In genomic region chr2:230449901-230450467, GRCh38 we compare ENCODE assay signal across 28 cellular contexts. TPM values are rescaled to one million over a fixed set of nuclear protein-coding genes. Genes with fewer than 3 reads are reported as not detected.
DNase-seq lines count a peak whose midpoint lies in the region; ATAC-seq, FAIRE-seq and TF ChIP-seq lines count a peak whose summit lies in the region.
"Had no signal": no experiment of that assay in that cellular context is flagged by ENCODE, and none has a peak within 500 bp of the region (broad histone marks: within the 10 kb centered on the region; RNA-seq: fewer than 3 reads in every experiment).

No MANE protein-coding gene starts in this region.

- no peak for ATAC-seq in naive thymus-derived CD8-positive, alpha-beta T cell
- ATAC-seq: activated CD4-positive, alpha-beta T cell treated with anti-CD3 and anti-CD28 coated beads for 36 hours; activated CD8-positive, alpha-beta memory T cell treated with anti-CD3 and anti-CD28 coated beads, Interleukin-2, amount 10 ng/mL, durations not matched to agents 7 days and 5 days; effector memory CD8-positive, alpha-beta T cell; right cardiac atrium had no signal

- H3K4me3 ChIP-seq in lower leg skin (ENCODE audit: low read depth, poor library complexity, severe bottlenecking): no peak overlapping the region
- H3K4me3 ChIP-seq: HAP-1, MG63, neural progenitor cell, SJSA1, suprapubic skin had no signal

- H3K27ac Mint-ChIP-seq in T-helper 2 cell treated with Interferon-gamma antibody and Interleukin-4, amounts not matched to agents 5 μg/mL and 100 μg/mL, for 36 hours: peak overlapping the region; percentile 14
- peak overlapping the region; percentile 1 for H3K27ac Mint-ChIP-seq in activated T-helper 1 cell treated with anti-CD3 and anti-CD28 coated beads, Interleukin-12 subunit alpha, Interleukin-12 subunit beta, Interleukin-2, Interleukin-4 antibody, amounts not matched to agents 30 ng/mL and 10 ng/mL and 1 ng/mL, durations not matched to agents 14 hours and 24 hours and 36 hours
- H3K27ac Mint-ChIP-seq in naive thymus-derived CD8-positive, alpha-beta T cell: peak overlapping the region in 7 of 10 donors; percentile 20 to 88 (median 54)
- H3K27ac Mint-ChIP-seq: neural progenitor cell had no signal

- no peaks in the 10 kb centered on the region for H3K27me3 Mint-ChIP-seq in T-helper 2 cell treated with Interferon-gamma antibody and Interleukin-4, amounts not matched to agents 5 μg/mL and 100 μg/mL, for 36 hours (ENCODE audit: low read depth)
- no peaks in the 10 kb centered on the region for H3K27me3 Mint-ChIP-seq in activated T-helper 1 cell treated with anti-CD3 and anti-CD28 coated beads, Interleukin-12 subunit alpha, Interleukin-12 subunit beta, Interleukin-2, Interleukin-4 antibody, amounts not matched to agents 30 ng/mL and 10 ng/mL and 1 ng/mL, durations not matched to agents 14 hours and 24 hours and 36 hours (ENCODE audit: insufficient read depth)
- H3K27me3 Mint-ChIP-seq in naive thymus-derived CD8-positive, alpha-beta T cell: no peaks in the 10 kb centered on the region
- H3K27me3 Mint-ChIP-seq: activated CD4-positive, alpha-beta T cell treated with anti-CD3 and anti-CD28 coated beads for 36 hours; activated CD8-positive, alpha-beta memory T cell treated with anti-CD3 and anti-CD28 coated beads, Interleukin-2, amount 10 ng/mL, durations not matched to agents 7 days and 5 days; activated naive CD4-positive, alpha-beta T cell treated with anti-CD3 and anti-CD28 coated beads, Interleukin-2, amount 10 ng/mL, durations not matched to agents 7 days and 5 days; effector memory CD8-positive, alpha-beta T cell had no signal

- FAIRE-seq in GM18507 (lab: Jason Lieb, UNC): peak; percentile 59
- FAIRE-seq: kidney had no signal

- H3K36me3 Mint-ChIP-seq in T-helper 2 cell treated with Interferon-gamma antibody and Interleukin-4, amounts not matched to agents 5 μg/mL and 100 μg/mL, for 36 hours (ENCODE audit: low read depth): peaks cover 86% of the 10 kb centered on the region
- peaks cover 70% of the 10 kb centered on the region for H3K36me3 Mint-ChIP-seq in activated T-helper 1 cell treated with anti-CD3 and anti-CD28 coated beads, Interleukin-12 subunit alpha, Interleukin-12 subunit beta, Interleukin-2, Interleukin-4 antibody, amounts not matched to agents 30 ng/mL and 10 ng/mL and 1 ng/mL, durations not matched to agents 14 hours and 24 hours and 36 hours (ENCODE audit: low read depth)
- peaks cover 46 to 93% (median 84%) of the 10 kb centered on the region in 3 donors for H3K36me3 Mint-ChIP-seq in naive thymus-derived CD8-positive, alpha-beta T cell
- H3K36me3 Mint-ChIP-seq: neural progenitor cell had no signal

- no peak for TF ChIP-seq CTCF in lower leg skin (IDR thresholded peaks at IDR 0.05)

- POLR2A ChIA-PET in naive thymus-derived CD8-positive, alpha-beta T cell (lab: Charles Lee): interaction anchor here (0.6 kb wide), 1 partner anchor 60 kb away, joined by 4 read pairs; no protein-coding TSS in a partner anchor

- H3K4me1 Mint-ChIP-seq in T-helper 2 cell treated with Interferon-gamma antibody and Interleukin-4, amounts not matched to agents 5 μg/mL and 100 μg/mL, for 36 hours (ENCODE audit: low read depth): peaks cover 59% of the 10 kb centered on the region
- peaks cover 77% of the 10 kb centered on the region for H3K4me1 Mint-ChIP-seq in activated T-helper 1 cell treated with anti-CD3 and anti-CD28 coated beads, Interleukin-12 subunit alpha, Interleukin-12 subunit beta, Interleukin-2, Interleukin-4 antibody, amounts not matched to agents 30 ng/mL and 10 ng/mL and 1 ng/mL, durations not matched to agents 14 hours and 24 hours and 36 hours (ENCODE audit: low read depth)
- H3K4me1 Mint-ChIP-seq in naive thymus-derived CD8-positive, alpha-beta T cell: peaks cover 41 to 93% (median 70%) of the 10 kb centered on the region in 4 donors
- H3K4me1 Mint-ChIP-seq: neural progenitor cell had no signal

- WGBS in lower leg skin, 2 donors: 90 to 94% methylated on average over 6 of the region's 6 CpGs

- no peak for DNase-seq in T-helper 2 cell treated with Interferon-gamma antibody and Interleukin-4, amounts not matched to agents 5 μg/mL and 100 μg/mL, for 36 hours (ENCODE audit: low spot score)
- DNase-seq in T-helper 2 cell (no peak), GM18507 (ENCODE audit: extremely low spot score, insufficient read length, low read depth) (no peak), SIG-M5 treated with dmso at 0.1 percent for 504 hours (lab: John Stamatoyannopoulos, UW; ENCODE audit: unreplicated experiment) (no peak), NCI-H748 treated with DMSO at 0.1 percent for 48 hours (lab: John Stamatoyannopoulos, UW) (no peak), lower leg skin (ENCODE audit: low spot score in 2 of 2) (no peak)
- DNase-seq in activated T-helper 1 cell treated with anti-CD3 and anti-CD28 coated beads, Interleukin-12 subunit alpha, Interleukin-12 subunit beta, Interleukin-2, Interleukin-4 antibody, amounts not matched to agents 30 ng/mL and 10 ng/mL and 1 ng/mL, durations not matched to agents 14 hours and 24 hours and 36 hours (ENCODE audit: low spot score): no peak
- no peak for DNase-seq in naive thymus-derived CD8-positive, alpha-beta T cell
- DNase-seq: activated CD4-positive, alpha-beta T cell treated with anti-CD3 and anti-CD28 coated beads for 36 hours; activated CD8-positive, alpha-beta memory T cell treated with anti-CD3 and anti-CD28 coated beads, Interleukin-2, amount 10 ng/mL, durations not matched to agents 7 days and 5 days; activated naive CD4-positive, alpha-beta T cell treated with anti-CD3 and anti-CD28 coated beads, Interleukin-2, amount 10 ng/mL, durations not matched to agents 7 days and 5 days; anterior cingulate cortex; cortex of kidney; DMS153; effector memory CD8-positive, alpha-beta T cell; erythroblast; glutamatergic neuron; kidney; MG63; NCI-H2029 treated with DMSO at 0.1 percent for 48 hours; NCI-H226; NCI-H69; right cardiac atrium; stimulated activated CD4-positive, alpha-beta T cell treated with anti-CD3 and anti-CD28 coated beads, Interleukin-2, amount 100 ng/mL, for 48 hours had no signal

- no peak for TF ChIP-seq POLR2A in lower leg skin (IDR thresholded peaks at IDR 0.05)

- no peak overlapping the region for H3K4me3 Mint-ChIP-seq in T-helper 2 cell treated with Interferon-gamma antibody and Interleukin-4, amounts not matched to agents 5 μg/mL and 100 μg/mL, for 36 hours
- no peak overlapping the region for H3K4me3 Mint-ChIP-seq in activated T-helper 1 cell treated with anti-CD3 and anti-CD28 coated beads, Interleukin-12 subunit alpha, Interleukin-12 subunit beta, Interleukin-2, Interleukin-4 antibody, amounts not matched to agents 30 ng/mL and 10 ng/mL and 1 ng/mL, durations not matched to agents 14 hours and 24 hours and 36 hours
- peak overlapping the region in 1 of 10 donors; percentile 49 for H3K4me3 Mint-ChIP-seq in naive thymus-derived CD8-positive, alpha-beta T cell
- H3K4me3 Mint-ChIP-seq: activated CD4-positive, alpha-beta T cell treated with anti-CD3 and anti-CD28 coated beads for 36 hours; activated CD8-positive, alpha-beta memory T cell treated with anti-CD3 and anti-CD28 coated beads, Interleukin-2, amount 10 ng/mL, durations not matched to agents 7 days and 5 days; activated naive CD4-positive, alpha-beta T cell treated with anti-CD3 and anti-CD28 coated beads, Interleukin-2, amount 10 ng/mL, durations not matched to agents 7 days and 5 days; effector memory CD8-positive, alpha-beta T cell; neural progenitor cell had no signal

- H3K9me3 Mint-ChIP-seq in T-helper 2 cell treated with Interferon-gamma antibody and Interleukin-4, amounts not matched to agents 5 μg/mL and 100 μg/mL, for 36 hours: peaks cover 16% of the 10 kb centered on the region
- H3K9me3 Mint-ChIP-seq in activated T-helper 1 cell treated with anti-CD3 and anti-CD28 coated beads, Interleukin-12 subunit alpha, Interleukin-12 subunit beta, Interleukin-2, Interleukin-4 antibody, amounts not matched to agents 30 ng/mL and 10 ng/mL and 1 ng/mL, durations not matched to agents 14 hours and 24 hours and 36 hours: peaks cover 7% of the 10 kb centered on the region
- H3K9me3 Mint-ChIP-seq in naive thymus-derived CD8-positive, alpha-beta T cell: peaks cover 0 to 6% (median 1%) of the 10 kb centered on the region in 9 donors
- H3K9me3 Mint-ChIP-seq: activated naive CD4-positive, alpha-beta T cell treated with anti-CD3 and anti-CD28 coated beads, Interleukin-2, amount 10 ng/mL, durations not matched to agents 7 days and 5 days; effector memory CD8-positive, alpha-beta T cell; neural progenitor cell had no signal

- intact Hi-C loops in activated T-helper 1 cell treated with anti-CD3 and anti-CD28 coated beads, Interleukin-12 subunit alpha, Interleukin-12 subunit beta, Interleukin-2, Interleukin-4 antibody, amounts not matched to agents 30 ng/mL and 10 ng/mL and 1 ng/mL, durations not matched to agents 14 hours and 24 hours and 36 hours (cut with micrococcal nuclease): loop anchor here (2.0 to 5.0 kb wide), 2 partner anchors 89 to 183 kb away; no protein-coding TSS in a partner anchor
- intact Hi-C loops in lower leg skin (cut with DNase I; ENCODE audit: low total_unique reads): no loop called here

RNA-seq across cellular contexts. Expression of gene SP100, which starts 34.0 kb away (rescaled TPM):
- 161 and 171 TPM in 2 replicates for total RNA-seq in activated T-helper 1 cell treated with anti-CD3 and anti-CD28 coated beads, Interleukin-12 subunit alpha, Interleukin-12 subunit beta, Interleukin-2, Interleukin-4 antibody, amounts not matched to agents 30 ng/mL and 10 ng/mL and 1 ng/mL, durations not matched to agents 14 hours and 24 hours and 36 hours
- total RNA-seq in naive thymus-derived CD8-positive, alpha-beta T cell: 100 to 1,000 TPM; 209 to 221 TPM
- polyA plus RNA-seq in naive thymus-derived CD8-positive, alpha-beta T cell: 100 to 1,000 TPM in 1 of 3 donors, 10 to 100 TPM in 2; 81.0 to 174 (median 91.1) TPM
- total RNA-seq in lower leg skin: 10 to 100 TPM; 48.1 to 74.6 (median 58.1) TPM

Comparison
In these comparisons a context has a peak if more than half of its experiments do, and no peak if none do; other contexts are left out.
1. H3K27ac Mint-ChIP-seq: peak in every context shown above with its lines; median percentile 54 in naive thymus-derived CD8-positive, alpha-beta T cell; 14 in T-helper 2 cell treated with Interferon-gamma antibody and Interleukin-4, amounts not matched to agents 5 μg/mL and 100 μg/mL, for 36 hours; 1 in activated T-helper 1 cell treated with anti-CD3 and anti-CD28 coated beads, Interleukin-12 subunit alpha, Interleukin-12 subunit beta, Interleukin-2, Interleukin-4 antibody, amounts not matched to agents 30 ng/mL and 10 ng/mL and 1 ng/mL, durations not matched to agents 14 hours and 24 hours and 36 hours.